In the genomic region with DNA sequence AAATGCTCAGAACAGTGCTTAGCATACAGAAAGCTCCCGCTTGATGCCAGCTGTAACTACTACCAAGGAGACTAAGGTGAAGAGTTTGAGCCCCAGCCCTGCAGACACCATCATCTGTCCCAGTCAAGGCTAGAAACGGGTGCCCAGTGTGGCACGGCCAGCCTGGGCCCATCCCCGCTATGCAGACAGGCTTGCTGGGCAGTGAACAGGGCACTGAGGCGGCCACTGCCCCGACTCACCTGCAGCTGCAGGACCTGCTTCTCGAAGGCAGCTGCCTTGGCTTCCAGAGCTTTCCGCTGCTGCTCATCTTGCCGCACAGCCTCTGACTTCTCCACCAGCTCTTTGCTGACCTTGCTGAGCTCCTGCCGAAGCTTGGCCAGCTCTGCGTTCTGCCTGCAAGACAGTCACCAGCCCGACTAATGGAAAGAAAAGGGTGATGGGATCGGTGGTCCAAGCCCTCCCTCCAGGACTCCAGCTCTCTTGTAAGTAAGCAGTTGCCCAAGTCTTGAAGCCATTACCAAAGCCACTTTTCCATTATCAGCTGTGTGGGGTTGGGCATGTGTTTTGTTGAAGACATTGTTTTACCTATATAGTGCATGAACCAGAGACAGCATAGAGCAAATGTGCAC, we compare ENCODE assay signal across 25 cellular contexts. TPM values are rescaled to one million over a fixed set of nuclear protein-coding genes. Genes with fewer than 3 reads are reported as not detected.
DNase-seq lines count a peak whose midpoint lies in the region; ATAC-seq, FAIRE-seq and TF ChIP-seq lines count a peak whose summit lies in the region.
"Had no signal": no experiment of that assay in that cellular context is flagged by ENCODE, and none has a peak within 500 bp of the region (broad histone marks: within the 10 kb centered on the region; RNA-seq: fewer than 3 reads in every experiment).

No MANE protein-coding gene starts in this region.

- H3K27ac ChIP-seq in RWPE1 (peak overlapping the region; percentile 21), mesenchymal stem cell (ENCODE audit: low read length, poor library complexity, severe bottlenecking) (no peak overlapping the region), kidney (ENCODE audit: low read depth in 2 of 2, low read length in 2 of 2) (no peak overlapping the region)
- H3K27ac ChIP-seq: SK-N-MC had no signal

- no peak overlapping the region for H2BK15ac ChIP-seq in mesenchymal stem cell (ENCODE audit: low read depth, poor library complexity, severe bottlenecking)

- H3K9me3 ChIP-seq in mesenchymal stem cell (ENCODE audit: control insufficient read depth, low read length) (no peaks in the 10 kb centered on the region), kidney (ENCODE audit: control insufficient read depth in 1 of 2, low read length in 2 of 2) (no peaks in the 10 kb centered on the region)

- H3K4me2 ChIP-seq in mesenchymal stem cell (ENCODE audit: low read length, poor library complexity, severe bottlenecking) = no peak overlapping the region
- H3K4me2 ChIP-seq: GM23338 had no signal

- H2BK12ac ChIP-seq in mesenchymal stem cell (ENCODE audit: low read length in 2 of 2) = no peak overlapping the region

- H3K14ac ChIP-seq in mesenchymal stem cell (ENCODE audit: low read length in 2 of 2) = no peak overlapping the region

- H3K4me1 ChIP-seq in mesenchymal stem cell (ENCODE audit: control insufficient read depth, insufficient read depth, low read depth, low read length) (peaks cover 21% of the 10 kb centered on the region), kidney (ENCODE audit: control insufficient read depth in 1 of 2, insufficient read depth in 1 of 2, low read depth in 1 of 2, low read length in 2 of 2) (peaks cover 3 to 22% of the 10 kb centered on the region in 2 donors)

- H3K36me3 ChIP-seq in mesenchymal stem cell (ENCODE audit: control insufficient read depth in 1 of 2, insufficient read depth in 2 of 2, low read depth in 1 of 2, low read length in 2 of 2) (peaks cover 94 to 99% of the 10 kb centered on the region in 2 experiments), kidney (ENCODE audit: control insufficient read depth in 1 of 2, insufficient read depth in 2 of 2, low read length in 2 of 2) (peaks cover 37 to 63% of the 10 kb centered on the region in 2 donors)

- no peaks in the 10 kb centered on the region for H3K27me3 ChIP-seq in mesenchymal stem cell (ENCODE audit: control insufficient read depth in 1 of 2, insufficient read depth in 1 of 2, low read length in 2 of 2)

- no peak overlapping the region for H3K4ac ChIP-seq in mesenchymal stem cell (ENCODE audit: low read depth in 1 of 2, low read length in 2 of 2)

- no peak overlapping the region for H4K8ac ChIP-seq in mesenchymal stem cell (ENCODE audit: low read length)

- POLR2A ChIA-PET in RWPE1 (lab: Yijun Ruan, JAX; ENCODE audit: low non-redundant PET) = no interaction called here

- H3K9ac ChIP-seq in mesenchymal stem cell (ENCODE audit: low read length) (no peak overlapping the region), kidney (ENCODE audit: low read length in 2 of 2) (no peak overlapping the region)

- peaks cover 79% of the 10 kb centered on the region for H3K79me1 ChIP-seq in mesenchymal stem cell (replicated peaks; ENCODE audit: low read length, poor library complexity, severe bottlenecking)

- H3K4me3 Mint-ChIP-seq in progenitor cell of endocrine pancreas (ENCODE audit: low read depth) = no peak overlapping the region
- H3K4me3 Mint-ChIP-seq: CD4-positive, alpha-beta memory T cell; GM23338; H9; HFFc6 had no signal

- 94% methylated on average over 13 of the region's 13 CpGs for WGBS in mesenchymal stem cell

- no peak overlapping the region for H2BK120ac ChIP-seq in mesenchymal stem cell (ENCODE audit: low read depth, low read length)

- H4K91ac ChIP-seq in mesenchymal stem cell (ENCODE audit: low read length) = peak overlapping the region; percentile 57

- peaks cover 16% of the 10 kb centered on the region for H3K36me3 Mint-ChIP-seq in progenitor cell of endocrine pancreas (ENCODE audit: insufficient read depth)

- no peak overlapping the region for H3K23ac ChIP-seq in mesenchymal stem cell (ENCODE audit: low read length in 2 of 2)

- no peak overlapping the region for H3K18ac ChIP-seq in mesenchymal stem cell (ENCODE audit: low read depth in 1 of 2, low read length in 2 of 2)

- intact Hi-C loops in Right ventricle myocardium superior (cut with DNase I) = no loop called here
- intact Hi-C loops in left ventricle myocardium superior (cut with micrococcal nuclease) = no loop called here
- intact Hi-C loops in kidney (cut with DNase I) = no loop called here

- no peak for TF ChIP-seq CTCF in RWPE1 (conservative IDR thresholded peaks at IDR 0.05; ENCODE audit: low read depth)
- no peak for TF ChIP-seq CTCF in progenitor cell of endocrine pancreas (IDR thresholded peaks at IDR 0.05; ENCODE audit: unreplicated experiment)
- no peak for TF ChIP-seq CTCF in kidney (IDR thresholded peaks at IDR 0.05; ENCODE audit: borderline replicate concordance, extremely low read depth, insufficient read depth)

- no peak for FAIRE-seq in kidney (lab: Jason Lieb, UNC)

- H3K4me3 ChIP-seq in mesenchymal stem cell (ENCODE audit: insufficient read depth in 1 of 2, low read depth in 1 of 2, low read length in 2 of 2) (no peak overlapping the region), kidney (ENCODE audit: low read length in 2 of 2) (no peak overlapping the region)
- H3K4me3 ChIP-seq: GM23338, SK-N-MC had no signal

- H2AK5ac ChIP-seq in mesenchymal stem cell (ENCODE audit: low read length, severe bottlenecking) = no peak overlapping the region

- ATAC-seq in Right ventricle myocardium superior (ENCODE audit: poor library complexity) = no peak
- no peak for ATAC-seq in left ventricle myocardium superior
- ATAC-seq in GM19035 (IDR thresholded peaks at IDR 0.05; ENCODE audit: unreplicated experiment) = no peak
- ATAC-seq in GM19452 (IDR thresholded peaks at IDR 0.05; ENCODE audit: unreplicated experiment) = no peak
- ATAC-seq: GM23338, PC-3 had no signal

- peak overlapping the region; percentile 76 for H3K27ac Mint-ChIP-seq in progenitor cell of endocrine pancreas
- H3K27ac Mint-ChIP-seq: GM23338, HFFc6 had no signal

- no peak overlapping the region for H2BK5ac ChIP-seq in mesenchymal stem cell (ENCODE audit: low read depth, low read length, poor library complexity, severe bottlenecking)

- H3K9me3 Mint-ChIP-seq in progenitor cell of endocrine pancreas (ENCODE audit: low read depth) = no peaks in the 10 kb centered on the region
- H3K9me3 Mint-ChIP-seq: CD4-positive, alpha-beta memory T cell; GM23338; H9; HFFc6 had no signal

- H2AFZ ChIP-seq in mesenchymal stem cell (ENCODE audit: low read depth, low read length) = no peak overlapping the region
- H2AFZ ChIP-seq: GM23338 had no signal

- DNase-seq in Right ventricle myocardium superior (peak; percentile 16), left ventricle myocardium superior (no peak), RWPE1 (ENCODE audit: low spot score) (no peak), mesenchymal stem cell (no peak), progenitor cell of endocrine pancreas (ENCODE audit: low spot score, unreplicated experiment) (no peak), kidney (no peak)
- DNase-seq: COR-L47; DMS53; H9; HFFc6; IMR-90; KG1; MM.1S; NCI-H2029; NCI-H446; NCI-H526; NCI-H82; NK-92 treated with Interleukin-12 subunit alpha and Interleukin-12 subunit beta, amount 100 ng/mL, for 24 hours; PC-3; SHP77 had no signal

- H3K27me3 Mint-ChIP-seq in progenitor cell of endocrine pancreas = no peaks in the 10 kb centered on the region
- H3K27me3 Mint-ChIP-seq: CD4-positive, alpha-beta memory T cell had no signal

- CTCF ChIA-PET in RWPE1 (lab: Yijun Ruan, JAX) = no interaction called here

- no peaks in the 10 kb centered on the region for H3K4me1 Mint-ChIP-seq in progenitor cell of endocrine pancreas (ENCODE audit: low read depth)
- H3K4me1 Mint-ChIP-seq: CD4-positive, alpha-beta memory T cell had no signal

RNA-seq across cellular contexts. Expression of gene RRBP1, which starts 48.7 kb away (rescaled TPM):
- total RNA-seq in Right ventricle myocardium superior (32.1 TPM), left ventricle myocardium superior (35.6 TPM), progenitor cell of endocrine pancreas (222 and 242 TPM in 2 replicates), kidney (231 TPM)
- polyA plus RNA-seq in mesenchymal stem cell (2013, experiment 1 of 2) = 209 TPM
- 195 TPM for polyA plus RNA-seq in mesenchymal stem cell (2013, experiment 2 of 2)
- polyA plus RNA-seq in kidney (ENCODE audit: insufficient read depth, low read depth, low replicate concordance) = 83.4 TPM
